ENCODE assay signal across 1 cellular context in the genomic region with DNA sequence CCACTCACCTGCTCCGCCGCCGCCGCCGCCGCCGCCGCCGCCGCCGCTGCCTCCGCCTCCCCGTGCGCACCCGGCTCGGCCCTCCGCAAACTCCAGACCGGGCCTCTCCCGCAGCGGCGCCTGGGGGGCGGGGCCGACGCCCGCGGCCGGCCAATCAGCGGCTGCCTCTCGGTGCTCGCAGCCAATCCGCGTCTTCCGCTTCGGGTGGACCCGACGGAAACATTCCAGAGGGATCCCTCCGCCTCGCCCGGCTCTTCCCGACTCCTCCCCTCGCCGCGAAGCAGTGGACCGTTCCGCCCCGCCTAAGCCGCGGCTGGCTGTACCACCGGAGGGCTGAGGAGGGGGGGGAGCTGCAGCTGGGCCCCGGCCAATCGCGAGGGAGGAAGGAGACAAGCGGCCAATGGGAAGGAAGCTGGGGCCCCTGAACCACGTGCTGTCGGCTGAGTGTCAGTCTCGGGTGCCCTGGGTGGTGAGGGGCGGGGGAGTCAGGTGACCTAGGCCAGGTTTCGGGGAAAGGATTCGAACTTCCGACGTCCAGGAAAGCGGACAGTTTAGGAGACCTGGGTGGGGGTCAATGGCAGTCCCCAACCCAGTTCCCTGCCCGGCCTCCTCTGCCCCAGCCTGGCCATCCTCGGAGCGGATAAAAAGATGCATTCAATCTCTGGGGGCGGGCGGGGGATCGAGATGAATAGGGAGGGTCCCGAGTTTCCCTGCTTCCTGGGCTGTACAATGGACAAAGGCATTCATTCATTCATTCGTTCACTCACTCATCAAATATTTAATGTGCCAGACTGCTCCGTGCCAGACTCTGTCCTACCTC.
A peak's percentile ranks its signal among the peaks of the same experiment; 100 is the strongest.
TF ChIP-seq lines count a peak whose summit lies in the region.

A gene with protein sequence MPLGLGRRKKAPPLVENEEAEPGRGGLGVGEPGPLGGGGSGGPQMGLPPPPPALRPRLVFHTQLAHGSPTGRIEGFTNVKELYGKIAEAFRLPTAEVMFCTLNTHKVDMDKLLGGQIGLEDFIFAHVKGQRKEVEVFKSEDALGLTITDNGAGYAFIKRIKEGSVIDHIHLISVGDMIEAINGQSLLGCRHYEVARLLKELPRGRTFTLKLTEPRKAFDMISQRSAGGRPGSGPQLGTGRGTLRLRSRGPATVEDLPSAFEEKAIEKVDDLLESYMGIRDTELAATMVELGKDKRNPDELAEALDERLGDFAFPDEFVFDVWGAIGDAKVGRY (minus strand): TSS at position 99 of the 820 bp plus-strand sequence. CDS start 13,151 bp downstream, outside the sequence.

TF ChIP-seq in endothelial cell of umbilical vein, 7 proteins besides CTCF, POLR2A, EP300 and RAD21 (continued from another document):
- peak; percentile 87 for TF ChIP-seq MAX (IDR thresholded peaks at IDR 0.05; ENCODE audit: insufficient read depth, insufficient read length)
TF ChIP-seq in endothelial cell of umbilical vein: peak in this region for 3.
